Comparison of ENCODE assay signal across 17 cellular contexts in the genomic region with DNA sequence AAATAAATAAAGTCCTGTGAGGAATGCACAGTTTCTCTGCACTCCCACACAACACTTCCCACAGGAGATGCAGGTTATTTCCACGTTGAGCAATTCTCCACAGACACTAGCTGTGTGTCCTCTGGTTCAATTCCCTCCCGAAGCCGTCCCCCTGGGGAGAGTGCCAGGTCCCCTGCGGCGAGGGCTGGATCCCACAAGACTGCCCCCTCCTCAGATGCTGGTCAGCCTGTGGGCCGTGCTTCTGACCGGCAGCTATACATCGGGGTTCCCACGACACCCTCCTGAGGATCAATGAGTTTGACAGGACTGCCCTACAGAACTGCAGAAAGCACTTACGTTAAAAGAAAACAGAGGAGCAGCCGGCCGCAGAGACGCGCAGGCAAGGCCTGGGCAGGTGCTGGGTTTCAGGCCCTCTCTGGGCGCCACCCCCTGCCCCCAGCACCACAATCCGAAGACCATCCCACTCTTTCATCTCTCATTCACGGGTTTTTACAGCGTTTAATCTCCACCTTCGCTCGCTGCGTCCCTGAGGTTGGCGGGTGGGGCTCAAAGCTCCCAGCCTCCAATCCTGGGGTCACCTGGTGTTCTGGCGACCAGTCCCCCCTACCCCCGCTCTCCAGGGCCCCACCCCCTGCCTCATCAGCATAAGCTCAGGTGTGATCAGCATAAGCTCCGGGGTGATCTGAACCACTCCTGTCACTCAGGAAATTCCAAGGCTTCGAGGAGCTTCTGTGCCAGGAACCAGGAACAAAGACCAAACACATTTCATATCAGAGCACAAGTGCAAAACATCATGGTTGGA. TPM values are rescaled to one million over a fixed set of nuclear protein-coding genes. Genes with fewer than 3 reads are reported as not detected.
A peak's percentile ranks its signal among the peaks of the same experiment; 100 is the strongest.
DNase-seq lines count a peak whose midpoint lies in the region; ATAC-seq, FAIRE-seq and TF ChIP-seq lines count a peak whose summit lies in the region.
"Had no signal": no experiment of that assay in that cellular context is flagged by ENCODE, and none has a peak within 500 bp of the region (broad histone marks: within the 10 kb centered on the region; RNA-seq: fewer than 3 reads in every experiment).

No MANE protein-coding gene starts in this region.

- H3K27me3 ChIP-seq in small intestine (ENCODE audit: control insufficient read depth in 2 of 2, insufficient read depth in 2 of 2, low read length in 2 of 2), result no peaks in the 10 kb centered on the region
- H3K27me3 ChIP-seq: brain microvascular endothelial cell, vagina had no signal

- peaks cover 3% of the 10 kb centered on the region for H3K36me3 Mint-ChIP-seq in activated naive CD8-positive, alpha-beta T cell
- peaks cover 3% of the 10 kb centered on the region for H3K36me3 Mint-ChIP-seq in activated naive CD8-positive, alpha-beta T cell treated with anti-CD3 and anti-CD28 coated beads, Interleukin-2, amount 50 U/mL, for 24 hours (ENCODE audit: low read depth)
- no peaks in the 10 kb centered on the region for H3K36me3 Mint-ChIP-seq in WTC11

- CTCF ChIA-PET in WTC11 (lab: Charles Lee), result interaction anchor here (0.6 to 1.4 kb wide), 6 partner anchors 18 to 491 kb away, joined by 3 to 11 read pairs (median 3); a partner anchor contains a TSS

- H3K4me3 Mint-ChIP-seq in activated naive CD8-positive, alpha-beta T cell, result no peak overlapping the region
- no peak overlapping the region for H3K4me3 Mint-ChIP-seq in activated naive CD8-positive, alpha-beta T cell treated with anti-CD3 and anti-CD28 coated beads, Interleukin-2, amount 50 U/mL, for 24 hours
- H3K4me3 Mint-ChIP-seq in WTC11, result peak overlapping the region; percentile 54
- H3K4me3 Mint-ChIP-seq: activated CD8-positive, alpha-beta memory T cell treated with anti-CD3 and anti-CD28 coated beads, Interleukin-2, amount 10 ng/mL, durations not matched to agents 7 days and 5 days had no signal

- H3K36me3 ChIP-seq in small intestine (ENCODE audit: control insufficient read depth in 2 of 2, insufficient read depth in 2 of 2, low read length in 2 of 2), result peaks cover 0 to 2% of the 10 kb centered on the region in 2 donors
- H3K36me3 ChIP-seq: vagina had no signal

- no peak for FAIRE-seq in small intestine (lab: Jason Lieb, UNC)

- no peak overlapping the region for H3K4me3 ChIP-seq in small intestine (ENCODE audit: low read depth in 1 of 2, low read length in 2 of 2)
- H3K4me3 ChIP-seq: vagina had no signal

- no peak for TF ChIP-seq CTCF in WTC11 (IDR thresholded peaks at IDR 0.05)

- WGBS in small intestine, 3 donors, result 21 to 55% (median 39%) methylated on average over 26 of the region's 26 CpGs

- DNase-seq in activated naive CD8-positive, alpha-beta T cell treated with anti-CD3 and anti-CD28 coated beads, Interleukin-2, amount 50 U/mL, for 24 hours, result no peak
- DNase-seq in WTC11 (ENCODE audit: low spot score), result peak; percentile 56
- peak; percentile 48 for DNase-seq in iPS-NIHi7 (ENCODE audit: extremely low spot score)
- DNase-seq in small intestine, result peak; percentile 75
- no peak for DNase-seq in midbrain (lab: John Stamatoyannopoulos, UW)
- DNase-seq: ACHN; activated CD4-positive, CD25-positive, alpha-beta regulatory T cell; activated CD8-positive, alpha-beta memory T cell treated with anti-CD3 and anti-CD28 coated beads, Interleukin-2, amount 10 ng/mL, durations not matched to agents 7 days and 5 days; activated gamma-delta T cell; brain microvascular endothelial cell; NCI-H1436 had no signal

- no peaks in the 10 kb centered on the region for H3K9me3 Mint-ChIP-seq in activated naive CD8-positive, alpha-beta T cell (ENCODE audit: low read depth)
- no peaks in the 10 kb centered on the region for H3K9me3 Mint-ChIP-seq in activated naive CD8-positive, alpha-beta T cell treated with anti-CD3 and anti-CD28 coated beads, Interleukin-2, amount 50 U/mL, for 24 hours
- no peaks in the 10 kb centered on the region for H3K9me3 Mint-ChIP-seq in WTC11

- POLR2A ChIA-PET in WTC11 (lab: Charles Lee), result no interaction called here

- H3K27me3 Mint-ChIP-seq in activated naive CD8-positive, alpha-beta T cell, result no peaks in the 10 kb centered on the region
- H3K27me3 Mint-ChIP-seq in activated naive CD8-positive, alpha-beta T cell treated with anti-CD3 and anti-CD28 coated beads, Interleukin-2, amount 50 U/mL, for 24 hours, result no peaks in the 10 kb centered on the region
- no peaks in the 10 kb centered on the region for H3K27me3 Mint-ChIP-seq in WTC11 (ENCODE audit: low read depth)
- H3K27me3 Mint-ChIP-seq: activated CD8-positive, alpha-beta memory T cell treated with anti-CD3 and anti-CD28 coated beads, Interleukin-2, amount 10 ng/mL, durations not matched to agents 7 days and 5 days had no signal

- H3K4me1 Mint-ChIP-seq in activated naive CD8-positive, alpha-beta T cell (ENCODE audit: low read depth), result peaks cover 45% of the 10 kb centered on the region
- peaks cover 58% of the 10 kb centered on the region for H3K4me1 Mint-ChIP-seq in activated naive CD8-positive, alpha-beta T cell treated with anti-CD3 and anti-CD28 coated beads, Interleukin-2, amount 50 U/mL, for 24 hours
- H3K4me1 Mint-ChIP-seq in WTC11, result peaks cover 31% of the 10 kb centered on the region

- ATAC-seq in activated naive CD8-positive, alpha-beta T cell treated with anti-CD3 and anti-CD28 coated beads, Interleukin-2, amount 50 U/mL, for 24 hours, result no peak
- ATAC-seq in WTC11, result peak; percentile 72
- no peak for ATAC-seq in GM18861 (IDR thresholded peaks at IDR 0.05; ENCODE audit: unreplicated experiment)
- ATAC-seq in GM19467 (IDR thresholded peaks at IDR 0.05; ENCODE audit: unreplicated experiment), result no peak
- ATAC-seq: activated CD8-positive, alpha-beta memory T cell treated with anti-CD3 and anti-CD28 coated beads, Interleukin-2, amount 10 ng/mL, durations not matched to agents 7 days and 5 days had no signal

- no peaks in the 10 kb centered on the region for H3K9me3 ChIP-seq in small intestine (ENCODE audit: control insufficient read depth, low read depth)
- H3K9me3 ChIP-seq: vagina had no signal

- H3K27ac Mint-ChIP-seq in activated naive CD8-positive, alpha-beta T cell, result peak overlapping the region; percentile 16
- no peak overlapping the region for H3K27ac Mint-ChIP-seq in activated naive CD8-positive, alpha-beta T cell treated with anti-CD3 and anti-CD28 coated beads, Interleukin-2, amount 50 U/mL, for 24 hours
- H3K27ac Mint-ChIP-seq in WTC11, result peak overlapping the region; percentile 95
- H3K27ac Mint-ChIP-seq: activated CD8-positive, alpha-beta memory T cell treated with anti-CD3 and anti-CD28 coated beads, Interleukin-2, amount 10 ng/mL, durations not matched to agents 7 days and 5 days had no signal

- H3K27ac ChIP-seq in small intestine (ENCODE audit: low read depth in 1 of 2, low read length in 1 of 2), result peak overlapping the region; percentile 57 to 77
- H3K27ac ChIP-seq: brain microvascular endothelial cell, parathyroid adenoma, vagina had no signal

- peaks cover 4 to 10% of the 10 kb centered on the region in 2 donors for H3K4me1 ChIP-seq in small intestine (ENCODE audit: control insufficient read depth in 2 of 2, insufficient read depth in 1 of 2, low read depth in 1 of 2, low read length in 1 of 2)
- H3K4me1 ChIP-seq: parathyroid adenoma had no signal

TF ChIP-seq in WTC11, 78 proteins besides CTCF, POLR2A, EP300 and RAD21 (continues in another document):
- TF ChIP-seq SP1 (CRISPR knock-in tag; conservative IDR thresholded peaks at IDR 0.05), result no peak
- TF ChIP-seq, protein P1, sequence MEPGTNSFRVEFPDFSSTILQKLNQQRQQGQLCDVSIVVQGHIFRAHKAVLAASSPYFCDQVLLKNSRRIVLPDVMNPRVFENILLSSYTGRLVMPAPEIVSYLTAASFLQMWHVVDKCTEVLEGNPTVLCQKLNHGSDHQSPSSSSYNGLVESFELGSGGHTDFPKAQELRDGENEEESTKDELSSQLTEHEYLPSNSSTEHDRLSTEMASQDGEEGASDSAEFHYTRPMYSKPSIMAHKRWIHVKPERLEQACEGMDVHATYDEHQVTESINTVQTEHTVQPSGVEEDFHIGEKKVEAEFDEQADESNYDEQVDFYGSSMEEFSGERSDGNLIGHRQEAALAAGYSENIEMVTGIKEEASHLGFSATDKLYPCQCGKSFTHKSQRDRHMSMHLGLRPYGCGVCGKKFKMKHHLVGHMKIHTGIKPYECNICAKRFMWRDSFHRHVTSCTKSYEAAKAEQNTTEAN (CRISPR knock-in tag; IDR thresholded peaks at IDR 0.05), result no peak
- no peak for TF ChIP-seq SOX15 (CRISPR knock-in tag; IDR thresholded peaks at IDR 0.05)
- TF ChIP-seq ETV6 (CRISPR knock-in tag; IDR thresholded peaks at IDR 0.05), result no peak
- TF ChIP-seq NFE2L1 (CRISPR knock-in tag; IDR thresholded peaks at IDR 0.05), result no peak
- no peak for TF ChIP-seq OVOL2 (CRISPR knock-in tag; IDR thresholded peaks at IDR 0.05; ENCODE audit: borderline replicate concordance)
- no peak for TF ChIP-seq RELA (CRISPR knock-in tag; IDR thresholded peaks at IDR 0.05; ENCODE audit: borderline replicate concordance)
- no peak for TF ChIP-seq FOXK1 (CRISPR knock-in tag; IDR thresholded peaks at IDR 0.05)
- TF ChIP-seq SMAD3 (CRISPR knock-in tag; IDR thresholded peaks at IDR 0.05; ENCODE audit: borderline replicate concordance), result no peak
- TF ChIP-seq, protein P2, sequence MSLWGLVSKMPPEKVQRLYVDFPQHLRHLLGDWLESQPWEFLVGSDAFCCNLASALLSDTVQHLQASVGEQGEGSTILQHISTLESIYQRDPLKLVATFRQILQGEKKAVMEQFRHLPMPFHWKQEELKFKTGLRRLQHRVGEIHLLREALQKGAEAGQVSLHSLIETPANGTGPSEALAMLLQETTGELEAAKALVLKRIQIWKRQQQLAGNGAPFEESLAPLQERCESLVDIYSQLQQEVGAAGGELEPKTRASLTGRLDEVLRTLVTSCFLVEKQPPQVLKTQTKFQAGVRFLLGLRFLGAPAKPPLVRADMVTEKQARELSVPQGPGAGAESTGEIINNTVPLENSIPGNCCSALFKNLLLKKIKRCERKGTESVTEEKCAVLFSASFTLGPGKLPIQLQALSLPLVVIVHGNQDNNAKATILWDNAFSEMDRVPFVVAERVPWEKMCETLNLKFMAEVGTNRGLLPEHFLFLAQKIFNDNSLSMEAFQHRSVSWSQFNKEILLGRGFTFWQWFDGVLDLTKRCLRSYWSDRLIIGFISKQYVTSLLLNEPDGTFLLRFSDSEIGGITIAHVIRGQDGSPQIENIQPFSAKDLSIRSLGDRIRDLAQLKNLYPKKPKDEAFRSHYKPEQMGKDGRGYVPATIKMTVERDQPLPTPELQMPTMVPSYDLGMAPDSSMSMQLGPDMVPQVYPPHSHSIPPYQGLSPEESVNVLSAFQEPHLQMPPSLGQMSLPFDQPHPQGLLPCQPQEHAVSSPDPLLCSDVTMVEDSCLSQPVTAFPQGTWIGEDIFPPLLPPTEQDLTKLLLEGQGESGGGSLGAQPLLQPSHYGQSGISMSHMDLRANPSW (CRISPR knock-in tag; conservative IDR thresholded peaks at IDR 0.05; ENCODE audit: low read depth), result no peak

RNA-seq across cellular contexts. Expression of a gene that starts 9.3 kb away (rescaled TPM):
- 51.3 to 51.6 TPM (median 51.6 TPM) in 3 replicates for total RNA-seq in WTC11 (2021)
- polyA plus RNA-seq in small intestine, result 10 to 100 TPM; 21.6 to 34.4 (median 33.5) TPM

RNA-seq across cellular contexts. Expression of a gene that starts 24.5 kb away (rescaled TPM):
- 39.5 to 41.2 TPM (median 40.7 TPM) in 3 replicates for total RNA-seq in WTC11 (2021)
- 10 to 100 TPM; 32.0 to 61.7 (median 58.1) TPM for polyA plus RNA-seq in small intestine

RNA-seq across cellular contexts. Expression of a gene that starts 40.9 kb away (rescaled TPM):
- 47.8 to 54.7 TPM (median 52.0 TPM) in 3 replicates for total RNA-seq in WTC11 (2021)
- polyA plus RNA-seq in small intestine, result 100 to 1,000 TPM in 1 of 3 donors, 10 to 100 TPM in 2; 25.5 to 232 (median 71.3) TPM

RNA-seq across cellular contexts. Expression of a gene that starts 51.3 kb away (rescaled TPM):
- 20.0 to 28.1 TPM (median 27.1 TPM) in 3 replicates for total RNA-seq in WTC11 (2021)
- polyA plus RNA-seq in small intestine, result 10 to 100 TPM in 1 of 3 donors, 1 to 10 TPM in 2; 1.2 to 16.5 (median 1.6) TPM
- total RNA-seq: dermis microvascular lymphatic vessel endothelial cell had no signal

Comparison
In these comparisons a context has a peak if more than half of its experiments do, and no peak if none do; other contexts are left out.
1. DNase-seq: peak in WTC11 (single experiment), iPS-NIHi7 (single experiment) and small intestine (single experiment); none in activated naive CD8-positive, alpha-beta T cell treated with anti-CD3 and anti-CD28 coated beads, Interleukin-2, amount 50 U/mL, for 24 hours (single experiment) and midbrain (single experiment).